ENCODE assay signal across 1 cellular context in genomic region chr9:734831-735511, GRCh38.
TF ChIP-seq lines count a peak whose summit lies in the region.

No MANE protein-coding gene starts in this region.

TF ChIP-seq in HepG2, 621 proteins besides CTCF, POLR2A, EP300 and RAD21 (continued from another document and continues in another):
- TF ChIP-seq KDM5A (IDR thresholded peaks at IDR 0.05; ENCODE audit: borderline replicate concordance, low read length) (no peak), BRD4 (CRISPR knock-in tag; IDR thresholded peaks at IDR 0.05) (no peak), HOXA3 (CRISPR knock-in tag; IDR thresholded peaks at IDR 0.05) (peak; percentile 50; the same call in 1 of the 2 replicates), ZBTB7A (CRISPR knock-in tag; IDR thresholded peaks at IDR 0.05) (peak; percentile 44; the same call in 1 of the 2 replicates), ZFP41 (CRISPR knock-in tag; IDR thresholded peaks at IDR 0.05; ENCODE audit: borderline replicate concordance) (no peak), ZNF839 (CRISPR knock-in tag; IDR thresholded peaks at IDR 0.05; ENCODE audit: borderline replicate concordance) (no peak), TAF15 (IDR thresholded peaks at IDR 0.05; ENCODE audit: low read depth, low read length, poor library complexity, severe bottlenecking) (no peak), ZNF3 (CRISPR knock-in tag; IDR thresholded peaks at IDR 0.05) (no peak), KDM4B (CRISPR knock-in tag; IDR thresholded peaks at IDR 0.05) (no peak), TRAFD1 (CRISPR knock-in tag; IDR thresholded peaks at IDR 0.05; ENCODE audit: borderline replicate concordance) (no peak), TCF7L2 (IDR thresholded peaks at IDR 0.05; ENCODE audit: low read depth, low read length) (no peak), IKZF1 (IDR thresholded peaks at IDR 0.05) (no peak), HNRNPH1 (optimal IDR thresholded peaks at IDR 0.05; ENCODE audit: low read depth, low read length) (no peak), ISL2 (CRISPR knock-in tag; IDR thresholded peaks at IDR 0.05) (0 out of 2 replicates have a peak, but pooled peaks have one; percentile 36), ATF2 (CRISPR knock-in tag; IDR thresholded peaks at IDR 0.05) (0 out of 2 replicates have a peak, but pooled peaks have one; percentile 23), BHLHE40 (IDR thresholded peaks at IDR 0.05; ENCODE audit: low read length) (no peak; the same call in 1 of the 2 replicates), ZNF563 (CRISPR knock-in tag; IDR thresholded peaks at IDR 0.05) (no peak), GZF1 (CRISPR knock-in tag; IDR thresholded peaks at IDR 0.05) (no peak), MAZ (IDR thresholded peaks at IDR 0.05; ENCODE audit: borderline replicate concordance, low read depth, low read length) (no peak), MAZ (CRISPR knock-in tag; IDR thresholded peaks at IDR 0.05; ENCODE audit: low read depth) (no peak), PPARG (CRISPR knock-in tag; conservative IDR thresholded peaks at IDR 0.05) (peak; percentile 96), RXRB (CRISPR knock-in tag; IDR thresholded peaks at IDR 0.05; ENCODE audit: borderline replicate concordance) (peak; percentile 97), NFATC3 (CRISPR knock-in tag; IDR thresholded peaks at IDR 0.05) (no peak), BORCS8-MEF2B (CRISPR knock-in tag; IDR thresholded peaks at IDR 0.05) (no peak)
- TF ChIP-seq, protein P1, sequence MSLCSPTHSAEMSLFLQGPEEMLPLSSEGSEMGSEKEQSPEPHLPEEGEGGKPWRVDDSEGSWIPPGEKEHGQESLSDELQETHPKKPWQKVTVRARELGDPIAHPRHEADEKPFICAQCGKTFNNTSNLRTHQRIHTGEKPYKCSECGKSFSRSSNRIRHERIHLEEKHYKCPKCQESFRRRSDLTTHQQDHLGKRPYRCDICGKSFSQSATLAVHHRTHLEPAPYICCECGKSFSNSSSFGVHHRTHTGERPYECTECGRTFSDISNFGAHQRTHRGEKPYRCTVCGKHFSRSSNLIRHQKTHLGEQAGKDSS (CRISPR knock-in tag; IDR thresholded peaks at IDR 0.05; ENCODE audit: borderline replicate concordance, low read depth) = no peak
- TF ChIP-seq, protein P2, sequence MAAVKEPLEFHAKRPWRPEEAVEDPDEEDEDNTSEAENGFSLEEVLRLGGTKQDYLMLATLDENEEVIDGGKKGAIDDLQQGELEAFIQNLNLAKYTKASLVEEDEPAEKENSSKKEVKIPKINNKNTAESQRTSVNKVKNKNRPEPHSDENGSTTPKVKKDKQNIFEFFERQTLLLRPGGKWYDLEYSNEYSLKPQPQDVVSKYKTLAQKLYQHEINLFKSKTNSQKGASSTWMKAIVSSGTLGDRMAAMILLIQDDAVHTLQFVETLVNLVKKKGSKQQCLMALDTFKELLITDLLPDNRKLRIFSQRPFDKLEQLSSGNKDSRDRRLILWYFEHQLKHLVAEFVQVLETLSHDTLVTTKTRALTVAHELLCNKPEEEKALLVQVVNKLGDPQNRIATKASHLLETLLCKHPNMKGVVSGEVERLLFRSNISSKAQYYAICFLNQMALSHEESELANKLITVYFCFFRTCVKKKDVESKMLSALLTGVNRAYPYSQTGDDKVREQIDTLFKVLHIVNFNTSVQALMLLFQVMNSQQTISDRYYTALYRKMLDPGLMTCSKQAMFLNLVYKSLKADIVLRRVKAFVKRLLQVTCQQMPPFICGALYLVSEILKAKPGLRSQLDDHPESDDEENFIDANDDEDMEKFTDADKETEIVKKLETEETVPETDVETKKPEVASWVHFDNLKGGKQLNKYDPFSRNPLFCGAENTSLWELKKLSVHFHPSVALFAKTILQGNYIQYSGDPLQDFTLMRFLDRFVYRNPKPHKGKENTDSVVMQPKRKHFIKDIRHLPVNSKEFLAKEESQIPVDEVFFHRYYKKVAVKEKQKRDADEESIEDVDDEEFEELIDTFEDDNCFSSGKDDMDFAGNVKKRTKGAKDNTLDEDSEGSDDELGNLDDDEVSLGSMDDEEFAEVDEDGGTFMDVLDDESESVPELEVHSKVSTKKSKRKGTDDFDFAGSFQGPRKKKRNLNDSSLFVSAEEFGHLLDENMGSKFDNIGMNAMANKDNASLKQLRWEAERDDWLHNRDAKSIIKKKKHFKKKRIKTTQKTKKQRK (IDR thresholded peaks at IDR 0.05; ENCODE audit: low read length) = no peak
- TF ChIP-seq, protein P3, sequence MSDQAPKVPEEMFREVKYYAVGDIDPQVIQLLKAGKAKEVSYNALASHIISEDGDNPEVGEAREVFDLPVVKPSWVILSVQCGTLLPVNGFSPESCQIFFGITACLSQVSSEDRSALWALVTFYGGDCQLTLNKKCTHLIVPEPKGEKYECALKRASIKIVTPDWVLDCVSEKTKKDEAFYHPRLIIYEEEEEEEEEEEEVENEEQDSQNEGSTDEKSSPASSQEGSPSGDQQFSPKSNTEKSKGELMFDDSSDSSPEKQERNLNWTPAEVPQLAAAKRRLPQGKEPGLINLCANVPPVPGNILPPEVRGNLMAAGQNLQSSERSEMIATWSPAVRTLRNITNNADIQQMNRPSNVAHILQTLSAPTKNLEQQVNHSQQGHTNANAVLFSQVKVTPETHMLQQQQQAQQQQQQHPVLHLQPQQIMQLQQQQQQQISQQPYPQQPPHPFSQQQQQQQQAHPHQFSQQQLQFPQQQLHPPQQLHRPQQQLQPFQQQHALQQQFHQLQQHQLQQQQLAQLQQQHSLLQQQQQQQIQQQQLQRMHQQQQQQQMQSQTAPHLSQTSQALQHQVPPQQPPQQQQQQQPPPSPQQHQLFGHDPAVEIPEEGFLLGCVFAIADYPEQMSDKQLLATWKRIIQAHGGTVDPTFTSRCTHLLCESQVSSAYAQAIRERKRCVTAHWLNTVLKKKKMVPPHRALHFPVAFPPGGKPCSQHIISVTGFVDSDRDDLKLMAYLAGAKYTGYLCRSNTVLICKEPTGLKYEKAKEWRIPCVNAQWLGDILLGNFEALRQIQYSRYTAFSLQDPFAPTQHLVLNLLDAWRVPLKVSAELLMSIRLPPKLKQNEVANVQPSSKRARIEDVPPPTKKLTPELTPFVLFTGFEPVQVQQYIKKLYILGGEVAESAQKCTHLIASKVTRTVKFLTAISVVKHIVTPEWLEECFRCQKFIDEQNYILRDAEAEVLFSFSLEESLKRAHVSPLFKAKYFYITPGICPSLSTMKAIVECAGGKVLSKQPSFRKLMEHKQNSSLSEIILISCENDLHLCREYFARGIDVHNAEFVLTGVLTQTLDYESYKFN (CRISPR knock-in tag; conservative IDR thresholded peaks at IDR 0.05) = peak; percentile 66
- TF ChIP-seq, protein P4, sequence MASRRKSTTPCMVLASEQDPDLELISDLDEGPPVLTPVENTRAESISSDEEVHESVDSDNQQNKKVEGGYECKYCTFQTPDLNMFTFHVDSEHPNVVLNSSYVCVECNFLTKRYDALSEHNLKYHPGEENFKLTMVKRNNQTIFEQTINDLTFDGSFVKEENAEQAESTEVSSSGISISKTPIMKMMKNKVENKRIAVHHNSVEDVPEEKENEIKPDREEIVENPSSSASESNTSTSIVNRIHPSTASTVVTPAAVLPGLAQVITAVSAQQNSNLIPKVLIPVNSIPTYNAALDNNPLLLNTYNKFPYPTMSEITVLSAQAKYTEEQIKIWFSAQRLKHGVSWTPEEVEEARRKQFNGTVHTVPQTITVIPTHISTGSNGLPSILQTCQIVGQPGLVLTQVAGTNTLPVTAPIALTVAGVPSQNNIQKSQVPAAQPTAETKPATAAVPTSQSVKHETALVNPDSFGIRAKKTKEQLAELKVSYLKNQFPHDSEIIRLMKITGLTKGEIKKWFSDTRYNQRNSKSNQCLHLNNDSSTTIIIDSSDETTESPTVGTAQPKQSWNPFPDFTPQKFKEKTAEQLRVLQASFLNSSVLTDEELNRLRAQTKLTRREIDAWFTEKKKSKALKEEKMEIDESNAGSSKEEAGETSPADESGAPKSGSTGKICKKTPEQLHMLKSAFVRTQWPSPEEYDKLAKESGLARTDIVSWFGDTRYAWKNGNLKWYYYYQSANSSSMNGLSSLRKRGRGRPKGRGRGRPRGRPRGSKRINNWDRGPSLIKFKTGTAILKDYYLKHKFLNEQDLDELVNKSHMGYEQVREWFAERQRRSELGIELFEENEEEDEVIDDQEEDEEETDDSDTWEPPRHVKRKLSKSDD (CRISPR knock-in tag; IDR thresholded peaks at IDR 0.05; ENCODE audit: low read depth) = no peak
- TF ChIP-seq, protein P5, sequence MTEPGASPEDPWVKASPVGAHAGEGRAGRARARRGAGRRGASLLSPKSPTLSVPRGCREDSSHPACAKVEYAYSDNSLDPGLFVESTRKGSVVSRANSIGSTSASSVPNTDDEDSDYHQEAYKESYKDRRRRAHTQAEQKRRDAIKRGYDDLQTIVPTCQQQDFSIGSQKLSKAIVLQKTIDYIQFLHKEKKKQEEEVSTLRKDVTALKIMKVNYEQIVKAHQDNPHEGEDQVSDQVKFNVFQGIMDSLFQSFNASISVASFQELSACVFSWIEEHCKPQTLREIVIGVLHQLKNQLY (CRISPR knock-in tag; IDR thresholded peaks at IDR 0.05) = peak; percentile 42; the same call in 1 of the 2 replicates
- TF ChIP-seq, protein P6, sequence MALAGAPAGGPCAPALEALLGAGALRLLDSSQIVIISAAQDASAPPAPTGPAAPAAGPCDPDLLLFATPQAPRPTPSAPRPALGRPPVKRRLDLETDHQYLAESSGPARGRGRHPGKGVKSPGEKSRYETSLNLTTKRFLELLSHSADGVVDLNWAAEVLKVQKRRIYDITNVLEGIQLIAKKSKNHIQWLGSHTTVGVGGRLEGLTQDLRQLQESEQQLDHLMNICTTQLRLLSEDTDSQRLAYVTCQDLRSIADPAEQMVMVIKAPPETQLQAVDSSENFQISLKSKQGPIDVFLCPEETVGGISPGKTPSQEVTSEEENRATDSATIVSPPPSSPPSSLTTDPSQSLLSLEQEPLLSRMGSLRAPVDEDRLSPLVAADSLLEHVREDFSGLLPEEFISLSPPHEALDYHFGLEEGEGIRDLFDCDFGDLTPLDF (CRISPR knock-in tag; IDR thresholded peaks at IDR 0.05) = no peak
- TF ChIP-seq, protein P7, sequence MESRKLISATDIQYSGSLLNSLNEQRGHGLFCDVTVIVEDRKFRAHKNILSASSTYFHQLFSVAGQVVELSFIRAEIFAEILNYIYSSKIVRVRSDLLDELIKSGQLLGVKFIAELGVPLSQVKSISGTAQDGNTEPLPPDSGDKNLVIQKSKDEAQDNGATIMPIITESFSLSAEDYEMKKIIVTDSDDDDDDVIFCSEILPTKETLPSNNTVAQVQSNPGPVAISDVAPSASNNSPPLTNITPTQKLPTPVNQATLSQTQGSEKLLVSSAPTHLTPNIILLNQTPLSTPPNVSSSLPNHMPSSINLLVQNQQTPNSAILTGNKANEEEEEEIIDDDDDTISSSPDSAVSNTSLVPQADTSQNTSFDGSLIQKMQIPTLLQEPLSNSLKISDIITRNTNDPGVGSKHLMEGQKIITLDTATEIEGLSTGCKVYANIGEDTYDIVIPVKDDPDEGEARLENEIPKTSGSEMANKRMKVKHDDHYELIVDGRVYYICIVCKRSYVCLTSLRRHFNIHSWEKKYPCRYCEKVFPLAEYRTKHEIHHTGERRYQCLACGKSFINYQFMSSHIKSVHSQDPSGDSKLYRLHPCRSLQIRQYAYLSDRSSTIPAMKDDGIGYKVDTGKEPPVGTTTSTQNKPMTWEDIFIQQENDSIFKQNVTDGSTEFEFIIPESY (CRISPR knock-in tag; IDR thresholded peaks at IDR 0.05) = 0 out of 2 replicates have a peak, but pooled peaks have one; percentile 19
- TF ChIP-seq, protein P8, sequence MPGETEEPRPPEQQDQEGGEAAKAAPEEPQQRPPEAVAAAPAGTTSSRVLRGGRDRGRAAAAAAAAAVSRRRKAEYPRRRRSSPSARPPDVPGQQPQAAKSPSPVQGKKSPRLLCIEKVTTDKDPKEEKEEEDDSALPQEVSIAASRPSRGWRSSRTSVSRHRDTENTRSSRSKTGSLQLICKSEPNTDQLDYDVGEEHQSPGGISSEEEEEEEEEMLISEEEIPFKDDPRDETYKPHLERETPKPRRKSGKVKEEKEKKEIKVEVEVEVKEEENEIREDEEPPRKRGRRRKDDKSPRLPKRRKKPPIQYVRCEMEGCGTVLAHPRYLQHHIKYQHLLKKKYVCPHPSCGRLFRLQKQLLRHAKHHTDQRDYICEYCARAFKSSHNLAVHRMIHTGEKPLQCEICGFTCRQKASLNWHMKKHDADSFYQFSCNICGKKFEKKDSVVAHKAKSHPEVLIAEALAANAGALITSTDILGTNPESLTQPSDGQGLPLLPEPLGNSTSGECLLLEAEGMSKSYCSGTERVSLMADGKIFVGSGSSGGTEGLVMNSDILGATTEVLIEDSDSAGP (CRISPR knock-in tag; IDR thresholded peaks at IDR 0.05; ENCODE audit: borderline replicate concordance) = no peak
- TF ChIP-seq, protein P9, sequence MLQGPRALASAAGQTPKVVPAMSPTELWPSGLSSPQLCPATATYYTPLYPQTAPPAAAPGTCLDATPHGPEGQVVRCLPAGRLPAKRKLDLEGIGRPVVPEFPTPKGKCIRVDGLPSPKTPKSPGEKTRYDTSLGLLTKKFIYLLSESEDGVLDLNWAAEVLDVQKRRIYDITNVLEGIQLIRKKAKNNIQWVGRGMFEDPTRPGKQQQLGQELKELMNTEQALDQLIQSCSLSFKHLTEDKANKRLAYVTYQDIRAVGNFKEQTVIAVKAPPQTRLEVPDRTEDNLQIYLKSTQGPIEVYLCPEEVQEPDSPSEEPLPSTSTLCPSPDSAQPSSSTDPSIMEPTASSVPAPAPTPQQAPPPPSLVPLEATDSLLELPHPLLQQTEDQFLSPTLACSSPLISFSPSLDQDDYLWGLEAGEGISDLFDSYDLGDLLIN (CRISPR knock-in tag; IDR thresholded peaks at IDR 0.05; ENCODE audit: borderline replicate concordance) = no peak
- TF ChIP-seq, protein P10, sequence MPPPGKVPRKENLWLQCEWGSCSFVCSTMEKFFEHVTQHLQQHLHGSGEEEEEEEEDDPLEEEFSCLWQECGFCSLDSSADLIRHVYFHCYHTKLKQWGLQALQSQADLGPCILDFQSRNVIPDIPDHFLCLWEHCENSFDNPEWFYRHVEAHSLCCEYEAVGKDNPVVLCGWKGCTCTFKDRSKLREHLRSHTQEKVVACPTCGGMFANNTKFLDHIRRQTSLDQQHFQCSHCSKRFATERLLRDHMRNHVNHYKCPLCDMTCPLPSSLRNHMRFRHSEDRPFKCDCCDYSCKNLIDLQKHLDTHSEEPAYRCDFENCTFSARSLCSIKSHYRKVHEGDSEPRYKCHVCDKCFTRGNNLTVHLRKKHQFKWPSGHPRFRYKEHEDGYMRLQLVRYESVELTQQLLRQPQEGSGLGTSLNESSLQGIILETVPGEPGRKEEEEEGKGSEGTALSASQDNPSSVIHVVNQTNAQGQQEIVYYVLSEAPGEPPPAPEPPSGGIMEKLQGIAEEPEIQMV (CRISPR knock-in tag; IDR thresholded peaks at IDR 0.05; ENCODE audit: low read depth) = no peak
